1 cellular context compared by ENCODE assay signal in the genomic region with DNA sequence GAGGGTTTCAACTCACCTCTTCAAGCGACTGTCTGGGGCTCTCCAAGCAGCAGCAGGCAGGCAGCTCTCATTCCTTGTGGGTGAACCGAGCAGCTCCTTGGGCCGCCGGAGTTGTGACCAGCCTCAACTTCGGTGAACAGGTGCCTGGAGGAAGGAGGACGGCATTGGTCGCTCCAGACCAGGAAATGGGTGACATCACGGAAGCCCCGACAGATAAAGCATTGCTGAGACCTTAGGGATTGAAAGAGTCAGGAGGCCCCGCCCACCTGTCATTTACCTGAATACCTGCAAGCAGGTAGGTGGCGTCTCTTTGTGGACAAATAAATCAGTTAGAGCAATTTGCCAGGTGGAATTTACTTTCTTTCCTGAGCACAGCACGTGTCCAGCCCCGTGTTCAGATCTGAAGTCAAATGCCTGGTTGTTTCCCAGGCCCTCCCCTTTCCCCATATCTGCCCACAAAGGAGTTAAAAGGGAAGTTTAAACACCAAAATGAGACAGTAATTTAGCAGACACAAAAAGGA.
A peak's percentile ranks its signal among the peaks of the same experiment; 100 is the strongest.
TF ChIP-seq lines count a peak whose summit lies in the region.

Gene LNX1 (minus strand): TSS at position 115 of the 521 bp plus-strand sequence. CDS start 17,484 bp downstream, outside the sequence.

TF ChIP-seq in H1, 55 proteins besides CTCF, POLR2A, EP300 and RAD21:
- TF ChIP-seq POLR2AphosphoS5 (IDR thresholded peaks at IDR 0.05; ENCODE audit: low read depth, low read length) = peak; percentile 71
- TF ChIP-seq TEAD4 (IDR thresholded peaks at IDR 0.05; ENCODE audit: low read depth, low read length) = 0 out of 2 replicates have a peak, but pooled peaks have one; percentile 14
- TF ChIP-seq CBX5 (IDR thresholded peaks at IDR 0.05; ENCODE audit: low read depth, low read length) = no peak
- peak; percentile 69 for TF ChIP-seq TBP (IDR thresholded peaks at IDR 0.05; ENCODE audit: low read depth, low read length)
- TF ChIP-seq EGR1 (IDR thresholded peaks at IDR 0.05; ENCODE audit: borderline replicate concordance, low read depth, low read length) = 0 out of 2 replicates have a peak, but pooled peaks have one; percentile 14
- peak; percentile 64; the same call in 1 of the 2 replicates for TF ChIP-seq YY1 (IDR thresholded peaks at IDR 0.05; ENCODE audit: low read depth, low read length)
- TF ChIP-seq, protein P1, sequence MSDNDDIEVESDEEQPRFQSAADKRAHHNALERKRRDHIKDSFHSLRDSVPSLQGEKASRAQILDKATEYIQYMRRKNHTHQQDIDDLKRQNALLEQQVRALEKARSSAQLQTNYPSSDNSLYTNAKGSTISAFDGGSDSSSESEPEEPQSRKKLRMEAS (IDR thresholded peaks at IDR 0.05) = peak; percentile 68; the same call in 1 of the 2 replicates
- TF ChIP-seq TAF7 (optimal IDR thresholded peaks at IDR 0.05; ENCODE audit: borderline replicate concordance, low read depth, low read length) = peak; percentile 72
- TF ChIP-seq SIN3A (conservative IDR thresholded peaks at IDR 0.05 in 1 of 2, IDR thresholded peaks at IDR 0.05 in 1 of 2; ENCODE audit: low read depth in 1 of 2, low read length in 2 of 2) = peak; percentile 72 to 81; a peak in 2 of 4 replicates
- TF ChIP-seq, protein P2, sequence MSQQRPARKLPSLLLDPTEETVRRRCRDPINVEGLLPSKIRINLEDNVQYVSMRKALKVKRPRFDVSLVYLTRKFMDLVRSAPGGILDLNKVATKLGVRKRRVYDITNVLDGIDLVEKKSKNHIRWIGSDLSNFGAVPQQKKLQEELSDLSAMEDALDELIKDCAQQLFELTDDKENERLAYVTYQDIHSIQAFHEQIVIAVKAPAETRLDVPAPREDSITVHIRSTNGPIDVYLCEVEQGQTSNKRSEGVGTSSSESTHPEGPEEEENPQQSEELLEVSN (IDR thresholded peaks at IDR 0.05) = peak; percentile 48; the same call in 1 of the 2 replicates
- TF ChIP-seq SIX5 (IDR thresholded peaks at IDR 0.05; ENCODE audit: low read depth, low read length) = no peak
- TF ChIP-seq CREB1 (IDR thresholded peaks at IDR 0.05) = peak; percentile 53; the same call in 1 of the 2 replicates
- TF ChIP-seq TAF1 (IDR thresholded peaks at IDR 0.05; ENCODE audit: low read depth, low read length) = peak; percentile 76; the same call in 1 of the 2 replicates
- TF ChIP-seq SP4 (IDR thresholded peaks at IDR 0.05; ENCODE audit: low read length) = 0 out of 2 replicates have a peak, but pooled peaks have one; percentile 36
- no peak for TF ChIP-seq USF2 (IDR thresholded peaks at IDR 0.05; ENCODE audit: low read length)
- TF ChIP-seq SIRT6 (IDR thresholded peaks at IDR 0.05; ENCODE audit: low read length) = no peak
